Comparison of ENCODE assay signal across 16 cellular contexts in genomic region chr22:27842994-27843431, GRCh38. TPM values are rescaled to one million over a fixed set of nuclear protein-coding genes. Genes with fewer than 3 reads are reported as not detected.
DNase-seq lines count a peak whose midpoint lies in the region; ATAC-seq lines count a peak whose summit lies in the region.
"Had no signal": no experiment of that assay in that cellular context is flagged by ENCODE, and none has a peak within 500 bp of the region (broad histone marks: within the 10 kb centered on the region; RNA-seq: fewer than 3 reads in every experiment).

No MANE protein-coding gene starts in this region.

- H3K4me3 Mint-ChIP-seq in T-helper 17 cell: peak overlapping the region; percentile 31
- H3K4me3 Mint-ChIP-seq in CD8-positive, alpha-beta memory T cell: no peak overlapping the region
- H3K4me3 Mint-ChIP-seq: activated CD4-positive, alpha-beta T cell treated with anti-CD3 and anti-CD28 coated beads, Interleukin-2, amount 10 ng/mL, durations not matched to agents 24 days and 14 days; immature natural killer cell had no signal

- H3K36me3 ChIP-seq in CD8-positive, alpha-beta memory T cell (ENCODE audit: insufficient read depth, low read length): peaks cover 2% of the 10 kb centered on the region

- peaks cover 6% of the 10 kb centered on the region for H3K36me3 Mint-ChIP-seq in T-helper 17 cell (ENCODE audit: low read depth)
- peaks cover 8 to 43% (median 19%) of the 10 kb centered on the region in 3 donors for H3K36me3 Mint-ChIP-seq in CD8-positive, alpha-beta memory T cell

- H3K9me3 ChIP-seq in right cardiac atrium (ENCODE audit: control insufficient read depth, low read length) (no peaks in the 10 kb centered on the region), T-helper 17 cell (ENCODE audit: control insufficient read depth, low read length, poor library complexity, severe bottlenecking) (no peaks in the 10 kb centered on the region)
- H3K9me3 ChIP-seq in CD8-positive, alpha-beta memory T cell (ENCODE audit: low read length): no peaks in the 10 kb centered on the region
- H3K9me3 ChIP-seq: gastrocnemius medialis had no signal

- intact Hi-C loops in left ventricle myocardium superior (cut with micrococcal nuclease) (no loop called here), right cardiac atrium (cut with DNase I) (no loop called here)

- peaks cover 0 to 2% (median 0%) of the 10 kb centered on the region in 5 donors for H3K9me3 Mint-ChIP-seq in CD8-positive, alpha-beta memory T cell
- H3K9me3 Mint-ChIP-seq: activated CD4-positive, alpha-beta T cell treated with anti-CD3 and anti-CD28 coated beads, Interleukin-2, amount 10 ng/mL, durations not matched to agents 24 days and 14 days had no signal

- no peak overlapping the region for H3K27ac ChIP-seq in right cardiac atrium (ENCODE audit: low read length)
- H3K27ac ChIP-seq in CD8-positive, alpha-beta memory T cell (ENCODE audit: low read depth, low read length): no peak overlapping the region
- H3K27ac ChIP-seq: BLaER1 treated with 17β-estradiol and CSF1 and Interleukin-3, amounts not matched to agents 10 nM and 100 nM; parathyroid adenoma had no signal

- POLR2A ChIA-PET in CD8-positive, alpha-beta memory T cell (lab: Charles Lee): no interaction called here

- H3K4me1 Mint-ChIP-seq in T-helper 17 cell: peaks cover 2% of the 10 kb centered on the region
- no peaks in the 10 kb centered on the region for H3K4me1 Mint-ChIP-seq in CD8-positive, alpha-beta memory T cell
- H3K4me1 Mint-ChIP-seq: activated CD4-positive, alpha-beta T cell treated with anti-CD3 and anti-CD28 coated beads, Interleukin-2, amount 10 ng/mL, durations not matched to agents 24 days and 14 days; immature natural killer cell had no signal

- H3K27me3 ChIP-seq in right cardiac atrium (ENCODE audit: control insufficient read depth, insufficient read depth): no peaks in the 10 kb centered on the region
- no peaks in the 10 kb centered on the region for H3K27me3 ChIP-seq in CD8-positive, alpha-beta memory T cell (ENCODE audit: insufficient read depth, low read length, poor library complexity, severe bottlenecking)
- H3K27me3 ChIP-seq: BLaER1 treated with 17β-estradiol and CSF1 and Interleukin-3, amounts not matched to agents 10 nM and 100 nM; gastrocnemius medialis had no signal

- peaks cover 7% of the 10 kb centered on the region for H3K4me1 ChIP-seq in right cardiac atrium (ENCODE audit: control insufficient read depth, insufficient read depth, low read length)
- H3K4me1 ChIP-seq in CD8-positive, alpha-beta memory T cell (ENCODE audit: insufficient read depth, low read length): no peaks in the 10 kb centered on the region
- H3K4me1 ChIP-seq: BLaER1 treated with 17β-estradiol and CSF1 and Interleukin-3, amounts not matched to agents 10 nM and 100 nM; parathyroid adenoma had no signal

- H3K27me3 Mint-ChIP-seq in T-helper 17 cell: no peaks in the 10 kb centered on the region
- no peaks in the 10 kb centered on the region for H3K27me3 Mint-ChIP-seq in CD8-positive, alpha-beta memory T cell
- H3K27me3 Mint-ChIP-seq: activated CD4-positive, alpha-beta T cell treated with anti-CD3 and anti-CD28 coated beads, Interleukin-2, amount 10 ng/mL, durations not matched to agents 24 days and 14 days had no signal

- no peak overlapping the region for H3K4me3 ChIP-seq in right cardiac atrium (ENCODE audit: low read length)
- H3K4me3 ChIP-seq in CD8-positive, alpha-beta memory T cell (ENCODE audit: low read length): no peak overlapping the region
- H3K4me3 ChIP-seq: BLaER1 treated with 17β-estradiol and CSF1 and Interleukin-3, amounts not matched to agents 10 nM and 100 nM; gastrocnemius medialis had no signal

- H3K27ac Mint-ChIP-seq in T-helper 17 cell: peak overlapping the region; percentile 27
- H3K27ac Mint-ChIP-seq in CD8-positive, alpha-beta memory T cell: peak overlapping the region in 1 of 8 donors; percentile 84
- H3K27ac Mint-ChIP-seq: activated CD4-positive, alpha-beta T cell treated with anti-CD3 and anti-CD28 coated beads, Interleukin-2, amount 10 ng/mL, durations not matched to agents 24 days and 14 days had no signal

- DNase-seq in left ventricle myocardium superior: no peak
- DNase-seq in right cardiac atrium: no peak
- no peak for DNase-seq in T-helper 17 cell
- DNase-seq in inferior parietal cortex (ENCODE audit: extremely low spot score): peak; percentile 21
- no peak for DNase-seq in CD8-positive, alpha-beta memory T cell
- no peak for DNase-seq in NCI-H345 (lab: John Stamatoyannopoulos, UW)
- DNase-seq: activated CD4-positive, alpha-beta T cell treated with anti-CD3 and anti-CD28 coated beads, Interleukin-2, amount 10 ng/mL, durations not matched to agents 24 days and 14 days; DND-41; gastrocnemius medialis; immature natural killer cell; NCI-H1105 treated with DMSO at 0.1 percent for 48 hours; NCI-H526 treated with DMSO at 0.1 percent for 48 hours had no signal

- ATAC-seq in left ventricle myocardium superior (peak; percentile 8), right cardiac atrium (no peak), T-helper 17 cell (no peak), GM21423 (IDR thresholded peaks at IDR 0.05; ENCODE audit: unreplicated experiment) (no peak), HG02973 (IDR thresholded peaks at IDR 0.05; ENCODE audit: unreplicated experiment) (no peak)

- CTCF ChIA-PET in CD8-positive, alpha-beta memory T cell (lab: Charles Lee): no interaction called here

- WGBS in right cardiac atrium: 77% methylated on average over 9 of the region's 9 CpGs

RNA-seq across cellular contexts. Expression of gene MN1, which starts 41.5 kb away (rescaled TPM):
- total RNA-seq in left ventricle myocardium superior (5.3 TPM), right cardiac atrium (10 to 100 TPM in 3 of 4 donors, 1 to 10 TPM in 1; 9.6 to 12.2 (median 10.1) TPM), T-helper 17 cell (under 1 TPM; 0.40 to 0.42 TPM)
- polyA plus RNA-seq in right cardiac atrium: 3.8 TPM
- total RNA-seq in CD8-positive, alpha-beta memory T cell: under 1 TPM; 0.04 to 0.13 TPM
- polyA plus RNA-seq in CD8-positive, alpha-beta memory T cell: not detected
